ENCODE assay signal across 6 cellular contexts in genomic region chr15:100393008-100393407, GRCh38.
A peak's percentile ranks its signal among the peaks of the same experiment; 100 is the strongest.
TF ChIP-seq lines count a peak whose summit lies in the region.

No MANE protein-coding gene starts in this region.

TF ChIP-seq in liver, 16 proteins besides CTCF, POLR2A, EP300 and RAD21:
- no peak for TF ChIP-seq TAF1 (conservative IDR thresholded peaks at IDR 0.05)
- TF ChIP-seq GABPA (IDR thresholded peaks at IDR 0.05 in 1 of 2, conservative IDR thresholded peaks at IDR 0.05 in 1 of 2), result no peak
- peak; percentile 81 for TF ChIP-seq REST (IDR thresholded peaks at IDR 0.05)

TF ChIP-seq in HepG2, 621 proteins besides CTCF, POLR2A, EP300 and RAD21 (continues in another document):
- no peak for TF ChIP-seq ATRX (CRISPR knock-in tag; IDR thresholded peaks at IDR 0.05; ENCODE audit: borderline replicate concordance)
- peak in 1 of 2 experiments; percentile 82; a peak in 3 of 4 replicates for TF ChIP-seq REST (IDR thresholded peaks at IDR 0.05; ENCODE audit: borderline replicate concordance in 1 of 2, low read depth in 1 of 2, low read length in 2 of 2)

TF ChIP-seq in HCT116, 20 proteins besides CTCF, POLR2A, EP300 and RAD21:
- TF ChIP-seq CEBPB (IDR thresholded peaks at IDR 0.05; ENCODE audit: low read depth) (no peak), REST (IDR thresholded peaks at IDR 0.05; ENCODE audit: low read depth) (peak; percentile 41), SP1 (IDR thresholded peaks at IDR 0.05; ENCODE audit: low read depth) (no peak), SIN3A (IDR thresholded peaks at IDR 0.05; ENCODE audit: low read depth) (no peak), FOSL1 (IDR thresholded peaks at IDR 0.05; ENCODE audit: low read depth) (no peak)
- TF ChIP-seq, protein P1, sequence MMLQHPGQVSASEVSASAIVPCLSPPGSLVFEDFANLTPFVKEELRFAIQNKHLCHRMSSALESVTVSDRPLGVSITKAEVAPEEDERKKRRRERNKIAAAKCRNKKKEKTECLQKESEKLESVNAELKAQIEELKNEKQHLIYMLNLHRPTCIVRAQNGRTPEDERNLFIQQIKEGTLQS (IDR thresholded peaks at IDR 0.05), result no peak

TF ChIP-seq in Ishikawa, 13 proteins besides CTCF, POLR2A, EP300 and RAD21:
- TF ChIP-seq REST (IDR thresholded peaks at IDR 0.05; ENCODE audit: low read depth) (peak; percentile 78), NFIC (IDR thresholded peaks at IDR 0.05) (no peak), TAF1 (IDR thresholded peaks at IDR 0.05; ENCODE audit: low read depth) (no peak), YY1 (IDR thresholded peaks at IDR 0.05; ENCODE audit: low read depth) (no peak)

TF ChIP-seq in GM12878, 131 proteins besides CTCF, POLR2A, EP300 and RAD21:
- TF ChIP-seq REST (IDR thresholded peaks at IDR 0.05; ENCODE audit: low read depth, low read length), result peak; percentile 42; the same call in 1 of the 2 replicates
- TF ChIP-seq, protein P2, sequence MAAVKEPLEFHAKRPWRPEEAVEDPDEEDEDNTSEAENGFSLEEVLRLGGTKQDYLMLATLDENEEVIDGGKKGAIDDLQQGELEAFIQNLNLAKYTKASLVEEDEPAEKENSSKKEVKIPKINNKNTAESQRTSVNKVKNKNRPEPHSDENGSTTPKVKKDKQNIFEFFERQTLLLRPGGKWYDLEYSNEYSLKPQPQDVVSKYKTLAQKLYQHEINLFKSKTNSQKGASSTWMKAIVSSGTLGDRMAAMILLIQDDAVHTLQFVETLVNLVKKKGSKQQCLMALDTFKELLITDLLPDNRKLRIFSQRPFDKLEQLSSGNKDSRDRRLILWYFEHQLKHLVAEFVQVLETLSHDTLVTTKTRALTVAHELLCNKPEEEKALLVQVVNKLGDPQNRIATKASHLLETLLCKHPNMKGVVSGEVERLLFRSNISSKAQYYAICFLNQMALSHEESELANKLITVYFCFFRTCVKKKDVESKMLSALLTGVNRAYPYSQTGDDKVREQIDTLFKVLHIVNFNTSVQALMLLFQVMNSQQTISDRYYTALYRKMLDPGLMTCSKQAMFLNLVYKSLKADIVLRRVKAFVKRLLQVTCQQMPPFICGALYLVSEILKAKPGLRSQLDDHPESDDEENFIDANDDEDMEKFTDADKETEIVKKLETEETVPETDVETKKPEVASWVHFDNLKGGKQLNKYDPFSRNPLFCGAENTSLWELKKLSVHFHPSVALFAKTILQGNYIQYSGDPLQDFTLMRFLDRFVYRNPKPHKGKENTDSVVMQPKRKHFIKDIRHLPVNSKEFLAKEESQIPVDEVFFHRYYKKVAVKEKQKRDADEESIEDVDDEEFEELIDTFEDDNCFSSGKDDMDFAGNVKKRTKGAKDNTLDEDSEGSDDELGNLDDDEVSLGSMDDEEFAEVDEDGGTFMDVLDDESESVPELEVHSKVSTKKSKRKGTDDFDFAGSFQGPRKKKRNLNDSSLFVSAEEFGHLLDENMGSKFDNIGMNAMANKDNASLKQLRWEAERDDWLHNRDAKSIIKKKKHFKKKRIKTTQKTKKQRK (IDR thresholded peaks at IDR 0.05; ENCODE audit: low read depth, low read length), result no peak

TF ChIP-seq in SK-N-SH treated with all-trans-retinoic acid at 6 μM for 48 hours, 23 proteins besides CTCF, POLR2A, EP300 and RAD21:
- TF ChIP-seq, protein P3, sequence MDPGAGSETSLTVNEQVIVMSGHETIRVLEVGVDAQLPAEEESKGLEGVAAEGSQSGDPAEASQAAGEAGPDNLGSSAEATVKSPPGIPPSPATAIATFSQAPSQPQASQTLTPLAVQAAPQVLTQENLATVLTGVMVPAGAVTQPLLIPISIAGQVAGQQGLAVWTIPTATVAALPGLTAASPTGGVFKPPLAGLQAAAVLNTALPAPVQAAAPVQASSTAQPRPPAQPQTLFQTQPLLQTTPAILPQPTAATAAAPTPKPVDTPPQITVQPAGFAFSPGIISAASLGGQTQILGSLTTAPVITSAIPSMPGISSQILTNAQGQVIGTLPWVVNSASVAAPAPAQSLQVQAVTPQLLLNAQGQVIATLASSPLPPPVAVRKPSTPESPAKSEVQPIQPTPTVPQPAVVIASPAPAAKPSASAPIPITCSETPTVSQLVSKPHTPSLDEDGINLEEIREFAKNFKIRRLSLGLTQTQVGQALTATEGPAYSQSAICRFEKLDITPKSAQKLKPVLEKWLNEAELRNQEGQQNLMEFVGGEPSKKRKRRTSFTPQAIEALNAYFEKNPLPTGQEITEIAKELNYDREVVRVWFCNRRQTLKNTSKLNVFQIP (CRISPR knock-in tag; IDR thresholded peaks at IDR 0.05; ENCODE audit: borderline replicate concordance, low read depth), result no peak
- no peak for TF ChIP-seq PATZ1 (CRISPR knock-in tag; IDR thresholded peaks at IDR 0.05; ENCODE audit: borderline replicate concordance)
- TF ChIP-seq TSHZ2 (CRISPR knock-in tag; IDR thresholded peaks at IDR 0.05), result no peak
- TF ChIP-seq ZFP30 (CRISPR knock-in tag; IDR thresholded peaks at IDR 0.05), result no peak
- TF ChIP-seq ZFP3 (CRISPR knock-in tag; IDR thresholded peaks at IDR 0.05), result no peak
- no peak for TF ChIP-seq GLIS3 (CRISPR knock-in tag; IDR thresholded peaks at IDR 0.05)
TF ChIP-seq in SK-N-SH treated with all-trans-retinoic acid at 6 μM for 48 hours: peak in this region for 0.
